In the genomic region with DNA sequence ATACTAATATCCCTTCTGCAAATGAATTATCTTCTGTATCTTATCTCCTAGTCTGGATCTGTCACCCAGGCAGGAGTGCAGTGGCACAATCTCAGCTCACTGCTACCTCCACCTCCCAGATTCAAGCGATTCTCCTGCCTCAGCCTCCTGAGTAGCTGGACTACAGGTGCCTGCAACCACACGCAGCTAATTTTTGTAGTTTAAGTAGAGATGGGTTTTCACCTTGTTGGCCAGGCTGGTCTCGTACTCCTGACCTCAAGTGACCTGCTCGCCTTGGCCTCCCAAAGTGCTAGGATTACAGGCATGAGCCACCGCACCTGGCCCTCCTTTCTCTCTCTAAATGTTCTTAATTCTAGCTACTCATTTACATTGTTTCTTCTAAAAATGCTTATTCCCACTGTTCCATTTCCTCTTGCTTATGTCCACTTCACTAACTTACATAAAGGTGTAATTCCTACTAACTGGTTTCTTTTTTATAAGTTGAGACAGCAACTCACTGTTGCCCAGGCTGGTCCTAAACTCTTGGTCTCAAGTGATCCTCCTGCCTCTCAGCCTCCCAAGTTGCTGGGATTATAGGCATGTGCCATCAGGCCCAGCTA, we compare ENCODE assay signal across 4 cellular contexts. TPM values are rescaled to one million over a fixed set of nuclear protein-coding genes. Genes with fewer than 3 reads are reported as not detected.
"Had no signal": no experiment of that assay in that cellular context is flagged by ENCODE, and none has a peak within 500 bp of the region (broad histone marks: within the 10 kb centered on the region; RNA-seq: fewer than 3 reads in every experiment).

No MANE protein-coding gene starts in this region.

RNA-seq across cellular contexts. Expression of a gene that starts 53.5 kb away (rescaled TPM):
- total RNA-seq: epithelial cell of proximal tubule, lower lobe of right lung, vagina had no signal
- polyA plus RNA-seq: right cardiac atrium had no signal
